Comparison of ENCODE assay signal across 8 cellular contexts in genomic region chr18:49486959-49487710, GRCh38. TPM values are rescaled to one million over a fixed set of nuclear protein-coding genes. Genes with fewer than 3 reads are reported as not detected.
A peak's percentile ranks its signal among the peaks of the same experiment; 100 is the strongest.
DNase-seq lines count a peak whose midpoint lies in the region; ATAC-seq and TF ChIP-seq lines count a peak whose summit lies in the region.

Gene C18orf32 (minus strand): TSS chr18:49487234. CDS start chr18:49483748, 3,486 bp downstream.

- peak; percentile 96 for DNase-seq in AG20443 (ENCODE audit: low spot score)
- peak; percentile 79 for DNase-seq in NCI-H510A (lab: John Stamatoyannopoulos, UW)
- DNase-seq in activated CD4-positive, alpha-beta T cell treated with anti-CD3 and anti-CD28 coated beads for 1 hour, result peak; percentile 87
- DNase-seq in cerebellum (ENCODE audit: low spot score), result peak; percentile 94
- DNase-seq in kidney glomerular epithelial cell (lab: John Stamatoyannopoulos, UW), result peak; percentile 82
- peak; percentile 76 to 87 for DNase-seq in stimulated activated CD4-positive, alpha-beta T cell treated with anti-CD3 and anti-CD28 coated beads, Interleukin-1b, Interleukin-23, amount 100 ng/mL, for 1 hour (ENCODE audit: low read depth in 2 of 2)

- ATAC-seq in HG03432 (IDR thresholded peaks at IDR 0.05; ENCODE audit: unreplicated experiment), result peak; percentile 96

- TF ChIP-seq POLR2A in GM19099 (IDR thresholded peaks at IDR 0.05; ENCODE audit: extremely low read depth, insufficient read length, low read depth), result peak; percentile 97

RNA-seq across cellular contexts. Expression of gene C18orf32, which starts in this region (rescaled TPM):
- total RNA-seq in cerebellum, result 52.3 TPM

Comparison
In these comparisons a context has a peak if more than half of its experiments do, and no peak if none do; other contexts are left out.
1. Peak in every context shown above with its lines: DNase-seq and ATAC-seq.